In the genomic region with DNA sequence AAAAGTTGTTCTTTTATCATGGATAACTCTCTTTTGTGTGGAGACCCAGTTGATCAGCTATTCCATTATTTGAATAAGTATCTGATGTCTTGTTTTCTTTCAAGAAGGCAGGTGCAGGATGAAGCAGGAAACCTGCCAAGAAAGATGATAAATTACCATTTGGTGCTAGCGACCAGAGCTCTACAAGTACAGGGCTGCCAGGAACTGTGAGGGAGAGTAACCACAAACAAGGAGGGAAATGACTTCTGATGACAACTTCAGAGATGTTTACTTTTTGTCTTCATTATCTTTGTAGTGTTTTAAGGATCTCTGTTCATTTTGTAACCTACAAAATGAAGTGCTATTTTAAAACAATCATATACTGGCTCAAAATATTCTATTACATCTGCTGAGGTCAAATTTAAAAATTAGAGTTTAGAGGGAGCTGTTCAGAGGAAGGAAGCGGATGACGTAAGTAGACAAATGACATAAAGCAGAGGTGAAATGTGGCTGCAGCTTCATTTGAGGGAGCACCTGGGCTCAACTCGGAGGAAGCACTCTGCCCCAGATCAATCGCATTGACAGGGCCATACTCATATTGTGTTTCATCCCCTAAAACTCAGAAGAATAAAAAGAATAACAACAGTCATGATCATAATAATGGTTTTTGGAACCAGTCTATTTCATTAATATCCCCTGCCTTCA, we compare ENCODE assay signal across 15 cellular contexts.
DNase-seq lines count a peak whose midpoint lies in the region; ATAC-seq and TF ChIP-seq lines count a peak whose summit lies in the region.
"Had no signal": no experiment of that assay in that cellular context is flagged by ENCODE, and none has a peak within 500 bp of the region (broad histone marks: within the 10 kb centered on the region; RNA-seq: fewer than 3 reads in every experiment).

No MANE protein-coding gene starts in this region.

- intact Hi-C loops in activated CD4-positive, alpha-beta memory T cell treated with anti-CD3 and anti-CD28 coated beads for 36 hours (cut with micrococcal nuclease), result no loop called here

- no peaks in the 10 kb centered on the region for H3K9me3 ChIP-seq in suprapubic skin
- H3K9me3 ChIP-seq in neural progenitor cell (ENCODE audit: low read depth), result no peaks in the 10 kb centered on the region
- H3K9me3 ChIP-seq: SJCRH30, uterus had no signal

- H3K27ac Mint-ChIP-seq in activated CD4-positive, alpha-beta memory T cell treated with anti-CD3 and anti-CD28 coated beads for 36 hours, result no peak overlapping the region
- no peak overlapping the region for H3K27ac Mint-ChIP-seq in activated CD4-positive, alpha-beta memory T cell treated with anti-CD3 and anti-CD28 coated beads, Interleukin-2, amount 10 ng/mL, durations not matched to agents 7 days and 5 days
- peak overlapping the region; percentile 12 for H3K27ac Mint-ChIP-seq in memory B cell
- H3K27ac Mint-ChIP-seq in neural progenitor cell, result no peak overlapping the region
- H3K27ac Mint-ChIP-seq: mesothelial cell of epicardium had no signal

- no peak overlapping the region for H3K4me3 ChIP-seq in suprapubic skin
- no peak overlapping the region for H3K4me3 ChIP-seq in neural progenitor cell
- H3K4me3 ChIP-seq: SJCRH30, uterus had no signal

- DNase-seq in activated CD4-positive, alpha-beta memory T cell treated with anti-CD3 and anti-CD28 coated beads for 36 hours, result peak; percentile 9
- no peak for DNase-seq in activated CD4-positive, alpha-beta memory T cell treated with anti-CD3 and anti-CD28 coated beads, Interleukin-2, amount 10 ng/mL, durations not matched to agents 7 days and 5 days
- DNase-seq in NCI-H1436 treated with DMSO at 0.1 percent for 48 hours (lab: John Stamatoyannopoulos, UW), result peak; percentile 99
- peak; percentile 98 for DNase-seq in NCI-H748 (lab: John Stamatoyannopoulos, UW; ENCODE audit: unreplicated experiment)
- DNase-seq in memory B cell (ENCODE audit: low spot score in 2 of 2), result no peak
- DNase-seq in suprapubic skin (ENCODE audit: low spot score in 2 of 2), result no peak
- DNase-seq in AML-193 (lab: John Stamatoyannopoulos, UW), result no peak
- DNase-seq in neural progenitor cell (ENCODE audit: low spot score), result no peak
- DNase-seq: activated T-cell treated with anti-CD3 and anti-CD28 coated beads, Interleukin-2, amount 50 U/mL, for 48 hours; Kasumi-1; NCI-H82; SJCRH30; uterus had no signal

- H3K79me2 ChIP-seq in neural progenitor cell (ENCODE audit: low read depth), result no peaks in the 10 kb centered on the region

- TF ChIP-seq POLR2A in suprapubic skin (IDR thresholded peaks at IDR 0.05), result no peak

- H3K4me3 Mint-ChIP-seq in activated CD4-positive, alpha-beta memory T cell treated with anti-CD3 and anti-CD28 coated beads for 36 hours, result no peak overlapping the region
- no peak overlapping the region for H3K4me3 Mint-ChIP-seq in activated CD4-positive, alpha-beta memory T cell treated with anti-CD3 and anti-CD28 coated beads, Interleukin-2, amount 10 ng/mL, durations not matched to agents 7 days and 5 days
- H3K4me3 Mint-ChIP-seq in memory B cell (no peak overlapping the region), neural progenitor cell (no peak overlapping the region)
- H3K4me3 Mint-ChIP-seq: mesothelial cell of epicardium had no signal

- H3K27ac ChIP-seq in suprapubic skin (no peak overlapping the region), neural progenitor cell (no peak overlapping the region)
- H3K27ac ChIP-seq: SJCRH30, uterus, VCaP had no signal

- H3K9ac ChIP-seq in neural progenitor cell, result no peak overlapping the region

- no peak overlapping the region for H3K4me2 ChIP-seq in neural progenitor cell

- H3K4me1 ChIP-seq in suprapubic skin (no peaks in the 10 kb centered on the region), neural progenitor cell (no peaks in the 10 kb centered on the region)
- H3K4me1 ChIP-seq: SJCRH30, uterus had no signal

- POLR2A ChIA-PET in activated CD4-positive, alpha-beta memory T cell treated with anti-CD3 and anti-CD28 coated beads for 36 hours (lab: Charles Lee), result no interaction called here
- POLR2A ChIA-PET in activated CD4-positive, alpha-beta memory T cell treated with anti-CD3 and anti-CD28 coated beads, Interleukin-2, amount 10 ng/mL, durations not matched to agents 7 days and 5 days (lab: Charles Lee), result no interaction called here

- WGBS in suprapubic skin, result 41% methylated on average over 5 of the region's 5 CpGs

- no peaks in the 10 kb centered on the region for H4K20me1 ChIP-seq in neural progenitor cell (ENCODE audit: low read depth)

- peaks cover 7% of the 10 kb centered on the region for H3K4me1 Mint-ChIP-seq in activated CD4-positive, alpha-beta memory T cell treated with anti-CD3 and anti-CD28 coated beads for 36 hours (ENCODE audit: low read depth)
- peaks cover 8% of the 10 kb centered on the region for H3K4me1 Mint-ChIP-seq in activated CD4-positive, alpha-beta memory T cell treated with anti-CD3 and anti-CD28 coated beads, Interleukin-2, amount 10 ng/mL, durations not matched to agents 7 days and 5 days
- peaks cover 8% of the 10 kb centered on the region for H3K4me1 Mint-ChIP-seq in memory B cell
- H3K4me1 Mint-ChIP-seq in neural progenitor cell, result peaks cover 3% of the 10 kb centered on the region

- no peaks in the 10 kb centered on the region for H3K36me3 ChIP-seq in suprapubic skin
- no peaks in the 10 kb centered on the region for H3K36me3 ChIP-seq in neural progenitor cell
- H3K36me3 ChIP-seq: SJCRH30, uterus had no signal

- TF ChIP-seq CTCF in suprapubic skin (IDR thresholded peaks at IDR 0.05) (no peak), neural progenitor cell (IDR thresholded peaks at IDR 0.05) (no peak)

- no peak for TF ChIP-seq EP300 in suprapubic skin (IDR thresholded peaks at IDR 0.05)

- H3F3A ChIP-seq in neural progenitor cell (ENCODE audit: low read depth), result no peaks in the 10 kb centered on the region

- no peaks in the 10 kb centered on the region for H3K27me3 ChIP-seq in suprapubic skin
- no peaks in the 10 kb centered on the region for H3K27me3 ChIP-seq in neural progenitor cell
- H3K27me3 ChIP-seq: SJCRH30, uterus had no signal

- CTCF ChIA-PET in activated CD4-positive, alpha-beta memory T cell treated with anti-CD3 and anti-CD28 coated beads for 36 hours (lab: Charles Lee), result no interaction called here
- CTCF ChIA-PET in activated CD4-positive, alpha-beta memory T cell treated with anti-CD3 and anti-CD28 coated beads, Interleukin-2, amount 10 ng/mL, durations not matched to agents 7 days and 5 days (lab: Charles Lee), result no interaction called here

- H2AFZ ChIP-seq in neural progenitor cell (replicated peaks), result no peak overlapping the region

- H3K27me3 Mint-ChIP-seq in activated CD4-positive, alpha-beta memory T cell treated with anti-CD3 and anti-CD28 coated beads for 36 hours, result no peaks in the 10 kb centered on the region
- H3K27me3 Mint-ChIP-seq in activated CD4-positive, alpha-beta memory T cell treated with anti-CD3 and anti-CD28 coated beads, Interleukin-2, amount 10 ng/mL, durations not matched to agents 7 days and 5 days, result no peaks in the 10 kb centered on the region
- H3K27me3 Mint-ChIP-seq in memory B cell, result peaks cover 1% of the 10 kb centered on the region
- peaks cover 3% of the 10 kb centered on the region for H3K27me3 Mint-ChIP-seq in neural progenitor cell (ENCODE audit: insufficient read depth, low read depth)

- ATAC-seq in memory B cell (ENCODE audit: low read depth), result peak; percentile 65

- H3K9me3 Mint-ChIP-seq in activated CD4-positive, alpha-beta memory T cell treated with anti-CD3 and anti-CD28 coated beads for 36 hours, result no peaks in the 10 kb centered on the region
- no peaks in the 10 kb centered on the region for H3K9me3 Mint-ChIP-seq in activated CD4-positive, alpha-beta memory T cell treated with anti-CD3 and anti-CD28 coated beads, Interleukin-2, amount 10 ng/mL, durations not matched to agents 7 days and 5 days
- H3K9me3 Mint-ChIP-seq in memory B cell (no peaks in the 10 kb centered on the region), neural progenitor cell (no peaks in the 10 kb centered on the region)
- H3K9me3 Mint-ChIP-seq: mesothelial cell of epicardium had no signal

- no peaks in the 10 kb centered on the region for H3K36me3 Mint-ChIP-seq in activated CD4-positive, alpha-beta memory T cell treated with anti-CD3 and anti-CD28 coated beads for 36 hours
- H3K36me3 Mint-ChIP-seq in activated CD4-positive, alpha-beta memory T cell treated with anti-CD3 and anti-CD28 coated beads, Interleukin-2, amount 10 ng/mL, durations not matched to agents 7 days and 5 days (ENCODE audit: low read depth), result no peaks in the 10 kb centered on the region
- peaks cover 3% of the 10 kb centered on the region for H3K36me3 Mint-ChIP-seq in memory B cell
- H3K36me3 Mint-ChIP-seq in neural progenitor cell, result no peaks in the 10 kb centered on the region
- H3K36me3 Mint-ChIP-seq: mesothelial cell of epicardium had no signal

Comparison
In these comparisons a context has a peak if more than half of its experiments do, and no peak if none do; other contexts are left out.
1. DNase-seq: peak in activated CD4-positive, alpha-beta memory T cell treated with anti-CD3 and anti-CD28 coated beads for 36 hours (single experiment), NCI-H1436 treated with DMSO at 0.1 percent for 48 hours (single experiment) and NCI-H748 (single experiment); none in activated CD4-positive, alpha-beta memory T cell treated with anti-CD3 and anti-CD28 coated beads, Interleukin-2, amount 10 ng/mL, durations not matched to agents 7 days and 5 days (single experiment), memory B cell (0 of 2), suprapubic skin (0 of 2), AML-193 (0 of 2) and neural progenitor cell (single experiment).